ENCODE assay signal across 8 cellular contexts in genomic region chr11:32583451-32584271, GRCh38. TPM values are rescaled to one million over a fixed set of nuclear protein-coding genes. Genes with fewer than 3 reads are reported as not detected.
DNase-seq lines count a peak whose midpoint lies in the region; ATAC-seq and TF ChIP-seq lines count a peak whose summit lies in the region.

TSS of gene EIF3M (plus strand) at chr11:32583831. CDS start at chr11:32583888, 57 bp downstream.

- CTCF ChIA-PET in AG04450 (lab: Charles Lee) (interaction anchor here (1.2 kb wide), 1 partner anchor 197 kb away, joined by 3 read pairs; no protein-coding TSS in a partner anchor), WTC11 (lab: Charles Lee) (interaction anchor here (0.8 to 1.5 kb wide), 2 partner anchors 197 to 249 kb away, joined by 3 to 5 read pairs; no protein-coding TSS in a partner anchor)

- H3K4me3 Mint-ChIP-seq in WTC11 (peak within 1 kb of the TSS; percentile 98), immature natural killer cell (peak within 1 kb of the TSS; percentile 92 to 99 (median 99))

- peaks cover 3% of the 10 kb centered on the region; the same call in 1 of the 2 replicates for H3K9me3 ChIP-seq in AG04450 (ENCODE audit: control insufficient read depth, insufficient read depth, low read length)
- no peaks in the 10 kb centered on the region for H3K9me3 ChIP-seq in spleen

- H3K4me1 Mint-ChIP-seq in WTC11 (peaks cover 35% of the 10 kb centered on the region), immature natural killer cell (peaks cover 38 to 52% of the 10 kb centered on the region in 2 donors)

- peak in 2 of 3 donors; percentile 3 to 68 for TF ChIP-seq POLR2A in spleen (IDR thresholded peaks at IDR 0.05)

- H3K4me3 ChIP-seq in AG04450 (ENCODE audit: low read depth, low read length) = peak within 1 kb of the TSS; percentile 90
- peak within 1 kb of the TSS; percentile 84 to 89 for H3K4me3 ChIP-seq in cardiac fibroblast (replicated peaks in 1 of 2; ENCODE audit: low read depth in 2 of 2, low read length in 2 of 2)
- peak within 1 kb of the TSS; percentile 77 to 98 (median 86) for H3K4me3 ChIP-seq in spleen

- H3K27me3 Mint-ChIP-seq in WTC11 (ENCODE audit: low read depth) (no peaks in the 10 kb centered on the region), immature natural killer cell (ENCODE audit: low read depth in 3 of 3) (peaks cover 10 to 14% (median 14%) of the 10 kb centered on the region in 3 donors)

- H3K36me3 Mint-ChIP-seq in WTC11 = peaks cover 4% of the 10 kb centered on the region
- H3K36me3 Mint-ChIP-seq in immature natural killer cell = no peaks in the 10 kb centered on the region

- H3K27ac ChIP-seq in AG04450 (ENCODE audit: low read depth, low read length) = peak within 1 kb of the TSS; percentile 83
- peak within 1 kb of the TSS; percentile 75 to 92 (median 88) for H3K27ac ChIP-seq in spleen

- POLR2A ChIA-PET in AG04450 (lab: Yijun Ruan, JAX) (no interaction called here), WTC11 (lab: Charles Lee) (interaction anchor here (0.6 to 0.8 kb wide), 2 partner anchors 135 to 248 kb away, joined by 3 to 5 read pairs; no protein-coding TSS in a partner anchor)

- H3K9me3 Mint-ChIP-seq in WTC11 (no peaks in the 10 kb centered on the region), immature natural killer cell (no peaks in the 10 kb centered on the region)

- H3K27ac Mint-ChIP-seq in WTC11 = peak within 1 kb of the TSS; percentile 98
- H3K27ac Mint-ChIP-seq in immature natural killer cell = peak within 1 kb of the TSS; percentile 91 to 98 (median 96)

- peaks cover 19 to 49% (median 45%) of the 10 kb centered on the region in 6 donors for H3K4me1 ChIP-seq in spleen

- H3K27me3 ChIP-seq in AG04450 (ENCODE audit: control insufficient read depth, insufficient read depth, low read length) = no peaks in the 10 kb centered on the region
- H3K27me3 ChIP-seq in spleen (replicated peaks in 1 of 7) = no peaks in the 10 kb centered on the region

- ATAC-seq in GM18909 (IDR thresholded peaks at IDR 0.05; ENCODE audit: poor library complexity, unreplicated experiment) = peak; percentile 99
- peak; percentile 97 for ATAC-seq in HG03175 (IDR thresholded peaks at IDR 0.05; ENCODE audit: unreplicated experiment)
- ATAC-seq in WTC11 = peak; percentile 99

- TF ChIP-seq CTCF in AG04450 (IDR thresholded peaks at IDR 0.05; ENCODE audit: low read depth, low read length) (no peak), WTC11 (IDR thresholded peaks at IDR 0.05) (no peak), cardiac fibroblast (IDR thresholded peaks at IDR 0.05; ENCODE audit: low read depth, low read length) (no peak), spleen (IDR thresholded peaks at IDR 0.05 in 8 of 11, conservative IDR thresholded peaks at IDR 0.05 in 3 of 11) (peak in 2 of 11 experiments; percentile 21 to 24)

- 0 to 1% (median 0%) methylated on average over 15 to 70 of the region's 70 CpGs for whole genome bisulfite sequencing in spleen, 5 donors

- intact Hi-C loops in spleen (cut with DNase I; ENCODE audit: low total_unique reads) = no loop called here

- DNase-seq in AG04450 (ENCODE audit: low read depth, low spot score) (peak; percentile 87), NCI-H226 (peak; percentile 89), WTC11 (ENCODE audit: low spot score) (peak; percentile 95), cardiac fibroblast (ENCODE audit: low read depth in 2 of 2) (peak; percentile 97 to 98), immature natural killer cell (peak; percentile 92 to 95 (median 94)), spleen (peak; percentile 99)

- H3K36me3 ChIP-seq in spleen = peaks cover 0 to 7% (median 0%) of the 10 kb centered on the region in 6 donors

TF ChIP-seq in WTC11, 78 proteins besides CTCF, POLR2A, EP300 and RAD21 (continues in another document):
- TF ChIP-seq E2F4 (CRISPR knock-in tag; IDR thresholded peaks at IDR 0.05; ENCODE audit: borderline replicate concordance, low read depth) (peak; percentile 41; the same call in 1 of the 2 replicates), ZNF138 (CRISPR knock-in tag; conservative IDR thresholded peaks at IDR 0.05) (no peak), ATF1 (CRISPR knock-in tag; IDR thresholded peaks at IDR 0.05) (no peak), NFE2L1 (CRISPR knock-in tag; IDR thresholded peaks at IDR 0.05) (no peak), NFATC4 (CRISPR knock-in tag; IDR thresholded peaks at IDR 0.05) (no peak), ZBTB43 (CRISPR knock-in tag; IDR thresholded peaks at IDR 0.05) (no peak; the same call in 1 of the 2 replicates), FOXP4 (CRISPR knock-in tag; IDR thresholded peaks at IDR 0.05) (peak; percentile 61), ZNF512 (CRISPR knock-in tag; IDR thresholded peaks at IDR 0.05; ENCODE audit: borderline replicate concordance) (no peak), EMX1 (CRISPR knock-in tag; IDR thresholded peaks at IDR 0.05) (no peak), TEAD4 (CRISPR knock-in tag; IDR thresholded peaks at IDR 0.05) (peak; percentile 77), HMGXB4 (CRISPR knock-in tag; IDR thresholded peaks at IDR 0.05) (peak; percentile 62), CBFB (CRISPR knock-in tag; IDR thresholded peaks at IDR 0.05; ENCODE audit: low read depth) (no peak), SOX15 (CRISPR knock-in tag; IDR thresholded peaks at IDR 0.05) (no peak), ZMAT4 (CRISPR knock-in tag; IDR thresholded peaks at IDR 0.05) (no peak)

RNA-seq across cellular contexts. Expression of gene EIF3M, which starts in this region (rescaled TPM):
- polyA plus RNA-seq in AG04450 (2011; rRNA removed) (476 and 584 TPM in 2 replicates), immature natural killer cell (100 to 1,000 TPM; 136 to 163 (median 162) TPM), spleen (100 to 1,000 TPM; 223 to 324 (median 284) TPM)
- 131 and 202 TPM in 2 replicates for polyA minus RNA-seq in AG04450 (2011; rRNA and poly(A)+ RNA removed)
- total RNA-seq in WTC11 (2021) (320 to 365 TPM (median 321 TPM) in 3 replicates), spleen (100 to 1,000 TPM; 171 to 468 (median 214) TPM)

Comparison
In these comparisons a context has a peak if more than half of its experiments do, and no peak if none do; other contexts are left out.
1. Peak in every context shown above with its lines: DNase-seq, ATAC-seq, H3K4me3 ChIP-seq and H3K27ac ChIP-seq.